8 cellular contexts compared by ENCODE assay signal in the genomic region with DNA sequence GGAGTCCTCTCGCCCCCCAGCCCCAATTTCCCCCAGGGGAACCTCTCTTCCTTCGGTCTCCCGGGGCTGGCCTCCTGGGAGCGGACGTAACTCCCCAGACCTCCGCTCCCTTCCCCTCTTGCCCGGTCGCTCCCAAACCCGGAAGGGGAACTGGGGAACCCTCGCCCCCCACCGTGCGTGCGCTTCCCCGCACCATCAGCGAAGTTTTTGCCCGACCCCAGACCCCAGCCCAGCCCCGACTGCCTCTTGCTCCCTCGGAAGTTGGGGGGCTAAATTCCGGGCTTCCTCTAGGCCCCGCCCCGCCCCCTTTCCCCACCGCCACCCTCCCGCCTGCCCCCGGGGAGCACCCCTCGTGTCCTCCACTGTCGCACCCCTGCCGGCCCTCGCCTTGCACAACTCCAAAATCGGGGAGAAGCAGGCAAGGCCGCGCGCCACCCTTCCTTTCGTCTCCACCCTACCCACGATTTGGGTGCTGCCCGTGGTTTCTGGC. TPM values are rescaled to one million over a fixed set of nuclear protein-coding genes. Genes with fewer than 3 reads are reported as not detected.
A peak's percentile ranks its signal among the peaks of the same experiment; 100 is the strongest.
DNase-seq lines count a peak whose midpoint lies in the region; ATAC-seq and TF ChIP-seq lines count a peak whose summit lies in the region.

No MANE protein-coding gene starts in this region.

- peak overlapping the region; percentile 89 for H3K27ac ChIP-seq in Karpas-422 (ENCODE audit: low read length)
- peak overlapping the region; percentile 92 for H3K27ac ChIP-seq in fibroblast of lung (ENCODE audit: insufficient read depth, low read length)
- H3K27ac ChIP-seq in neural progenitor cell, result no peak overlapping the region

- peak overlapping the region; percentile 100 for H3K4me3 ChIP-seq in Karpas-422 (ENCODE audit: low read length)
- peak overlapping the region; percentile 67 to 92 (median 78) for H3K4me3 ChIP-seq in fibroblast of lung (replicated peaks in 1 of 4; ENCODE audit: control extremely low read depth in 1 of 4, insufficient read depth in 1 of 4, low read depth in 3 of 4, low read length in 4 of 4)
- peak overlapping the region; percentile 100 for H3K4me3 ChIP-seq in neural progenitor cell

- H3K27ac Mint-ChIP-seq in neural progenitor cell, result no peak overlapping the region

- peaks cover 6% of the 10 kb centered on the region for H3K36me3 Mint-ChIP-seq in neural progenitor cell

- 0 out of 2 replicates have a peak, but pooled peaks cover 3% of the 10 kb centered on the region for H3K36me3 ChIP-seq in Karpas-422 (ENCODE audit: insufficient read depth, low read length)
- peaks cover 17% of the 10 kb centered on the region for H3K36me3 ChIP-seq in fibroblast of lung (ENCODE audit: control insufficient read depth, insufficient read depth, low read length)
- no peaks in the 10 kb centered on the region for H3K36me3 ChIP-seq in neural progenitor cell

- peaks cover 6% of the 10 kb centered on the region for H3K27me3 Mint-ChIP-seq in neural progenitor cell (ENCODE audit: insufficient read depth, low read depth)

- H3K9me3 ChIP-seq in Karpas-422 (ENCODE audit: low read length), result no peaks in the 10 kb centered on the region
- H3K9me3 ChIP-seq in fibroblast of lung (ENCODE audit: control insufficient read depth, insufficient read depth, low read depth, low read length), result no peaks in the 10 kb centered on the region
- H3K9me3 ChIP-seq in neural progenitor cell (ENCODE audit: low read depth), result no peaks in the 10 kb centered on the region

- H3K4me3 Mint-ChIP-seq in neural progenitor cell, result peak overlapping the region; percentile 97

- no peak for ATAC-seq in GM19351 (IDR thresholded peaks at IDR 0.05; ENCODE audit: unreplicated experiment)

- H3K4me1 ChIP-seq in Karpas-422 (ENCODE audit: low read length) (peaks cover 9% of the 10 kb centered on the region), fibroblast of lung (ENCODE audit: control insufficient read depth, extremely low read depth, insufficient read depth, low read length) (no peaks in the 10 kb centered on the region), neural progenitor cell (no peaks in the 10 kb centered on the region)

- H3K27me3 ChIP-seq in Karpas-422 (ENCODE audit: low read length) (no peaks in the 10 kb centered on the region), fibroblast of lung (ENCODE audit: control insufficient read depth, insufficient read depth, low read length) (no peaks in the 10 kb centered on the region), neural progenitor cell (peaks cover 33% of the 10 kb centered on the region)

- peaks cover 4% of the 10 kb centered on the region; the same call in 1 of the 2 replicates for H4K20me1 ChIP-seq in Karpas-422 (ENCODE audit: insufficient read depth, low read depth, low read length)
- no peaks in the 10 kb centered on the region for H4K20me1 ChIP-seq in fibroblast of lung (ENCODE audit: control insufficient read depth, extremely low read depth, insufficient read depth, low read length)
- peaks cover 42% of the 10 kb centered on the region for H4K20me1 ChIP-seq in neural progenitor cell (ENCODE audit: low read depth)

- no peaks in the 10 kb centered on the region for H3K9me3 Mint-ChIP-seq in neural progenitor cell

- peaks cover 6% of the 10 kb centered on the region for H3K4me1 Mint-ChIP-seq in neural progenitor cell

- no peaks in the 10 kb centered on the region for H3K9me2 ChIP-seq in Karpas-422 (replicated peaks; ENCODE audit: insufficient read depth, low read length)

- H3K79me2 ChIP-seq in Karpas-422 (ENCODE audit: low read length), result peaks cover 17% of the 10 kb centered on the region
- H3K79me2 ChIP-seq in fibroblast of lung (ENCODE audit: control insufficient read depth, insufficient read depth, low read length), result peaks cover 40% of the 10 kb centered on the region
- H3K79me2 ChIP-seq in neural progenitor cell (ENCODE audit: low read depth), result peaks cover 19% of the 10 kb centered on the region

- H2AFZ ChIP-seq in Karpas-422 (ENCODE audit: low read length) (no peak overlapping the region), fibroblast of lung (ENCODE audit: low read length) (no peak overlapping the region), neural progenitor cell (replicated peaks) (peak overlapping the region; percentile 94)

- H3F3A ChIP-seq in neural progenitor cell (ENCODE audit: low read depth), result peaks cover 21% of the 10 kb centered on the region

- DNase-seq in NCI-H345 (lab: John Stamatoyannopoulos, UW) (peak; percentile 30), NCI-H345 treated with DMSO at 0.1 percent for 48 hours (lab: John Stamatoyannopoulos, UW; ENCODE audit: unreplicated experiment) (no peak), Karpas-422 (peak; percentile 81), activated T-cell treated with anti-CD3 and anti-CD28 coated beads for 4 hours (peak; percentile 23), fibroblast of lung (ENCODE audit: low read depth in 2 of 2) (peak in 1 of 2 donors; percentile 39), neural progenitor cell (ENCODE audit: low spot score) (no peak), AML-193 (lab: John Stamatoyannopoulos, UW) (no peak)

- H3K9ac ChIP-seq in Karpas-422 (ENCODE audit: low read length) (peak overlapping the region; percentile 100), fibroblast of lung (ENCODE audit: insufficient read depth, low read length) (peak overlapping the region; percentile 80), neural progenitor cell (peak overlapping the region; percentile 48)

- TF ChIP-seq CTCF in fibroblast of lung (conservative IDR thresholded peaks at IDR 0.05 in 1 of 2, IDR thresholded peaks at IDR 0.05 in 1 of 2; ENCODE audit: low read depth in 1 of 2, low read length in 2 of 2) (no peak), neural progenitor cell (IDR thresholded peaks at IDR 0.05) (peak; percentile 16)

- peak overlapping the region; percentile 91 for H3K4me2 ChIP-seq in Karpas-422 (ENCODE audit: low read depth, low read length, poor library complexity, severe bottlenecking)
- peak overlapping the region; percentile 62 for H3K4me2 ChIP-seq in fibroblast of lung (ENCODE audit: extremely low read depth, insufficient read depth, low read length)
- peak overlapping the region; percentile 99 for H3K4me2 ChIP-seq in neural progenitor cell

RNA-seq across cellular contexts. Expression of a gene that starts 0.4 kb away (rescaled TPM):
- 65.0 and 101 TPM in 2 replicates for total RNA-seq in Karpas-422 (2014; rRNA removed; shearing (Covaris generic); ENCODE audit: low replicate concordance)
- total RNA-seq in fibroblast of lung (64.5 and 85.2 TPM in 2 replicates), neural progenitor cell (ENCODE audit: low replicate concordance) (54.3 and 110 TPM in 2 replicates)
- 145 and 170 TPM in 2 replicates for polyA plus RNA-seq in fibroblast of lung
- 257 and 351 TPM in 2 replicates for polyA plus RNA-seq in fibroblast of lung (2012)
- 655 and 673 TPM in 2 replicates for polyA minus RNA-seq in fibroblast of lung (ENCODE audit: low replicate concordance)

RNA-seq across cellular contexts. Expression of a gene that starts 17.7 kb away (rescaled TPM):
- not detected in 2 replicates for total RNA-seq in Karpas-422 (2014; rRNA removed; shearing (Covaris generic); ENCODE audit: low replicate concordance)
- total RNA-seq in fibroblast of lung (not detected in 2 replicates), neural progenitor cell (ENCODE audit: low replicate concordance) (not detected in 2 replicates)
- not detected in 2 replicates for polyA plus RNA-seq in fibroblast of lung
- polyA plus RNA-seq in fibroblast of lung (2012), result not detected in 2 replicates
- polyA minus RNA-seq in fibroblast of lung (ENCODE audit: low replicate concordance), result not detected in 2 replicates

RNA-seq across cellular contexts. Expression of a gene that starts 20.1 kb away (rescaled TPM):
- total RNA-seq in Karpas-422 (2014; rRNA removed; shearing (Covaris generic); ENCODE audit: low replicate concordance), result 16.3 and 38.2 TPM in 2 replicates
- total RNA-seq in fibroblast of lung (14.4 and 15.9 TPM in 2 replicates), neural progenitor cell (ENCODE audit: low replicate concordance) (24.2 and 64.5 TPM in 2 replicates)
- 3.8 and 4.0 TPM in 2 replicates for polyA plus RNA-seq in fibroblast of lung
- 9.1 and 9.9 TPM in 2 replicates for polyA plus RNA-seq in fibroblast of lung (2012)
- polyA minus RNA-seq in fibroblast of lung (ENCODE audit: low replicate concordance), result 11.7 and 14.2 TPM in 2 replicates

RNA-seq across cellular contexts. Expression of a gene that starts 31.9 kb away (rescaled TPM):
- 29.7 and 72.8 TPM in 2 replicates for total RNA-seq in Karpas-422 (2014; rRNA removed; shearing (Covaris generic); ENCODE audit: low replicate concordance)
- total RNA-seq in fibroblast of lung, result 31.1 and 31.9 TPM in 2 replicates
- polyA plus RNA-seq in fibroblast of lung, result 19.4 and 22.9 TPM in 2 replicates
- polyA plus RNA-seq in fibroblast of lung (2012), result 39.7 and 55.9 TPM in 2 replicates
- 14.0 and 18.3 TPM in 2 replicates for polyA minus RNA-seq in fibroblast of lung (ENCODE audit: low replicate concordance)
- 19.4 and 55.1 TPM in 2 replicates for total RNA-seq in neural progenitor cell (ENCODE audit: low replicate concordance)

RNA-seq across cellular contexts. Expression of a gene that starts 32.6 kb away (rescaled TPM):
- total RNA-seq in Karpas-422 (2014; rRNA removed; shearing (Covaris generic); ENCODE audit: low replicate concordance), result 4.2 and 12.0 TPM in 2 replicates
- total RNA-seq in fibroblast of lung, result under 0.01 TPM in 1 of 2 replicates, not detected in the other
- 0.08 and 0.16 TPM in 2 replicates for polyA plus RNA-seq in fibroblast of lung
- polyA plus RNA-seq in fibroblast of lung (2012), result 0.21 and 0.30 TPM in 2 replicates
- polyA minus RNA-seq in fibroblast of lung (ENCODE audit: low replicate concordance), result not detected in 2 replicates
- total RNA-seq in neural progenitor cell (ENCODE audit: low replicate concordance), result 0.34 and 1.9 TPM in 2 replicates

Comparison
In these comparisons a context has a peak if more than half of its experiments do, and no peak if none do; other contexts are left out.
1. DNase-seq: peak in NCI-H345 (single experiment), Karpas-422 (single experiment) and activated T-cell treated with anti-CD3 and anti-CD28 coated beads for 4 hours (single experiment); none in NCI-H345 treated with DMSO at 0.1 percent for 48 hours (single experiment), neural progenitor cell (single experiment) and AML-193 (0 of 2).
2. H3K9ac ChIP-seq: peak in every context shown above with its lines; median percentile 100 in Karpas-422; 80 in fibroblast of lung; 48 in neural progenitor cell.
3. Peak in every context shown above with its lines, with median percentiles within 50 percentile points of each other: H3K4me2 ChIP-seq and H3K4me3 ChIP-seq.